Comparison of ENCODE assay signal across 1 cellular context in the genomic region with DNA sequence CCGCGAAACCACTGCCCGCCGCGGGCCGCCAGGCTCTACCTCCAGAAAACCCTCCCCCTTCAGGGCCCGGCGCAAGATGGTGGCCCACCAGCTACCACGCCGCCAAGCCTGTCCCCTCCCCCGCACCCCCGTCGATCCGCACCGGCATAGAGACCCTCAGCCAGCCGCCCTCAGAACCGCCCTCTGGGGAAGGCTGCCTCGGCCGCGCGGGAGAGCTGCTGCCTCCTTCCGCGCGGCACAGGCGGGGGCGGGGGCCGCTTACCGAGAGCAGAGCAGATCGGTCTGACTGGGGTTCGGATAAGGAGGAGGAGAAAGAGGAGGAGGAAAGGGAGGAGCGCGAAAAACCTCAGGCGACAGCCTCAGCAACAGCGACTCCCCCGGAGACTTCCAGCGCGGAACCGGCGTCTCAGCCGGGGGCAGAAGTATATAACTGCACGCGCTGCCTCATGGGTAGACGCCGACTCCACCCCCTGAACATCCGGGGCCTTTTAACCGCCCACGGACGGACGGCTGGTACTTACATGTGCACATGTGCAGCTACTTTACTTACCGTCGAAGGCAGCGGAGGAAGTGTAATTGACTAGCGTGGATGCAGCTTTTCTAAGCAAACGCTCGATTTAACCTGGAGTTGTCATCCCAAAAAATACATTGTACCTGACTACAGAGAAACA.
A peak's percentile ranks its signal among the peaks of the same experiment; 100 is the strongest.
TF ChIP-seq lines count a peak whose summit lies in the region.

A gene with protein sequence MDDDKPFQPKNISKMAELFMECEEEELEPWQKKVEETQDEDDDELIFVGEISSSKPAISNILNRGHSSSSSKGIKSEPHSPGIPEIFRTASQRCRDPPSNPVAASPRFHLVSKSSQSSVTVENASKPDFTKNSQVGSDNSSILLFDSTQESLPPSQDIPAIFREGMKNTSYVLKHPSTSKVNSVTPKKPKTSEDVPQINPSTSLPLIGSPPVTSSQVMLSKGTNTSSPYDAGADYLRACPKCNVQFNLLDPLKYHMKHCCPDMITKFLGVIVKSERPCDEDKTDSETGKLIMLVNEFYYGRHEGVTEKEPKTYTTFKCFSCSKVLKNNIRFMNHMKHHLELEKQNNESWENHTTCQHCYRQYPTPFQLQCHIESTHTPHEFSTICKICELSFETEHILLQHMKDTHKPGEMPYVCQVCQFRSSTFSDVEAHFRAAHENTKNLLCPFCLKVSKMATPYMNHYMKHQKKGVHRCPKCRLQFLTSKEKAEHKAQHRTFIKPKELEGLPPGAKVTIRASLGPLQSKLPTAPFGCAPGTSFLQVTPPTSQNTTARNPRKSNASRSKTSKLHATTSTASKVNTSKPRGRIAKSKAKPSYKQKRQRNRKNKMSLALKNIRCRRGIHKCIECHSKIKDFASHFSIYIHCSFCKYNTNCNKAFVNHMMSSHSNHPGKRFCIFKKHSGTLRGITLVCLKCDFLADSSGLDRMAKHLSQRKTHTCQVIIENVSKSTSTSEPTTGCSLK (minus strand): TSS at position 400 of the 671 bp plus-strand sequence. CDS start 8,450 bp downstream, outside the sequence.

TF ChIP-seq in HepG2, 621 proteins besides CTCF, POLR2A, EP300 and RAD21 (continued from another document):
- peak; percentile 84; the same call in 1 of the 2 replicates for TF ChIP-seq ZNF607 (CRISPR knock-in tag; IDR thresholded peaks at IDR 0.05; ENCODE audit: borderline replicate concordance)
- 0 out of 2 replicates have a peak, but pooled peaks have one; percentile 15 for TF ChIP-seq SIN3A (IDR thresholded peaks at IDR 0.05; ENCODE audit: borderline replicate concordance, low read depth, low read length)
- TF ChIP-seq, protein P1, sequence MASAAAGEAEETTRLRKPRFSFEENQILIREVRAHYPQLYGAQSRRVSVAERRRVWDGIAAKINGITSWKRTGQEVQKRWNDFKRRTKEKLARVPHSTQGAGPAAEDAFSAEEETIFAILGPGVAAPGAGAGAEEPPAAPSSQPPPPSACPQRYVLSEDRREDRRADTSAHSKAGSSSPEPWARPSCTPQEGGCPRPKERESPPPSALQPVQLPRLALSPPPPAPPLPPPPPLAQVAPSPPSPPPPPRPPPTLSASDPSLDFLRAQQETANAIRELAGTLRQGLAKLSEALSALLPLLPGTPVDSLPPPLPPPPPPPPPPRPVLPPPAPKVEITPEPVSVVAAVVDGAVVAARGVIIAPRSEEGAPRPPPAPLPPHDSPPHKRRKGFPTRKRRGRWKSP (CRISPR knock-in tag; IDR thresholded peaks at IDR 0.05): peak; percentile 40; the same call in 1 of the 2 replicates
- no peak for TF ChIP-seq NR2F2 (IDR thresholded peaks at IDR 0.05; ENCODE audit: borderline replicate concordance, low read depth)
- no peak for TF ChIP-seq MIER3 (CRISPR knock-in tag; IDR thresholded peaks at IDR 0.05; ENCODE audit: borderline replicate concordance)
- TF ChIP-seq, protein P2, sequence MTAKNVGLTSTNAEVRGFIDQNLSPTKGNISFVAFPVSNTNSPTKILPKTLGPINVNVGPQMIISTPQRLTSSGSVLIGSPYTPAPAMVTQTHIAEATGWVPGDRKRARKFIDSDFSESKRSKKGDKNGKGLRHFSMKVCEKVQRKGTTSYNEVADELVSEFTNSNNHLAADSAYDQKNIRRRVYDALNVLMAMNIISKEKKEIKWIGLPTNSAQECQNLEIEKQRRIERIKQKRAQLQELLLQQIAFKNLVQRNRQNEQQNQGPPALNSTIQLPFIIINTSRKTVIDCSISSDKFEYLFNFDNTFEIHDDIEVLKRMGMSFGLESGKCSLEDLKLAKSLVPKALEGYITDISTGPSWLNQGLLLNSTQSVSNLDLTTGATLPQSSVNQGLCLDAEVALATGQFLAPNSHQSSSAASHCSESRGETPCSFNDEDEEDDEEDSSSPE (CRISPR knock-in tag; IDR thresholded peaks at IDR 0.05): peak; percentile 81
- no peak for TF ChIP-seq REXO4 (CRISPR knock-in tag; IDR thresholded peaks at IDR 0.05; ENCODE audit: borderline replicate concordance)
- peak; percentile 71 for TF ChIP-seq RBFOX2 (IDR thresholded peaks at IDR 0.05; ENCODE audit: low read depth, low read length)
- peak; percentile 46; the same call in 1 of the 2 replicates for TF ChIP-seq MTF1 (CRISPR knock-in tag; IDR thresholded peaks at IDR 0.05)
- TF ChIP-seq ARNT2 (CRISPR knock-in tag; IDR thresholded peaks at IDR 0.05; ENCODE audit: low read depth): no peak
- TF ChIP-seq, protein P3, sequence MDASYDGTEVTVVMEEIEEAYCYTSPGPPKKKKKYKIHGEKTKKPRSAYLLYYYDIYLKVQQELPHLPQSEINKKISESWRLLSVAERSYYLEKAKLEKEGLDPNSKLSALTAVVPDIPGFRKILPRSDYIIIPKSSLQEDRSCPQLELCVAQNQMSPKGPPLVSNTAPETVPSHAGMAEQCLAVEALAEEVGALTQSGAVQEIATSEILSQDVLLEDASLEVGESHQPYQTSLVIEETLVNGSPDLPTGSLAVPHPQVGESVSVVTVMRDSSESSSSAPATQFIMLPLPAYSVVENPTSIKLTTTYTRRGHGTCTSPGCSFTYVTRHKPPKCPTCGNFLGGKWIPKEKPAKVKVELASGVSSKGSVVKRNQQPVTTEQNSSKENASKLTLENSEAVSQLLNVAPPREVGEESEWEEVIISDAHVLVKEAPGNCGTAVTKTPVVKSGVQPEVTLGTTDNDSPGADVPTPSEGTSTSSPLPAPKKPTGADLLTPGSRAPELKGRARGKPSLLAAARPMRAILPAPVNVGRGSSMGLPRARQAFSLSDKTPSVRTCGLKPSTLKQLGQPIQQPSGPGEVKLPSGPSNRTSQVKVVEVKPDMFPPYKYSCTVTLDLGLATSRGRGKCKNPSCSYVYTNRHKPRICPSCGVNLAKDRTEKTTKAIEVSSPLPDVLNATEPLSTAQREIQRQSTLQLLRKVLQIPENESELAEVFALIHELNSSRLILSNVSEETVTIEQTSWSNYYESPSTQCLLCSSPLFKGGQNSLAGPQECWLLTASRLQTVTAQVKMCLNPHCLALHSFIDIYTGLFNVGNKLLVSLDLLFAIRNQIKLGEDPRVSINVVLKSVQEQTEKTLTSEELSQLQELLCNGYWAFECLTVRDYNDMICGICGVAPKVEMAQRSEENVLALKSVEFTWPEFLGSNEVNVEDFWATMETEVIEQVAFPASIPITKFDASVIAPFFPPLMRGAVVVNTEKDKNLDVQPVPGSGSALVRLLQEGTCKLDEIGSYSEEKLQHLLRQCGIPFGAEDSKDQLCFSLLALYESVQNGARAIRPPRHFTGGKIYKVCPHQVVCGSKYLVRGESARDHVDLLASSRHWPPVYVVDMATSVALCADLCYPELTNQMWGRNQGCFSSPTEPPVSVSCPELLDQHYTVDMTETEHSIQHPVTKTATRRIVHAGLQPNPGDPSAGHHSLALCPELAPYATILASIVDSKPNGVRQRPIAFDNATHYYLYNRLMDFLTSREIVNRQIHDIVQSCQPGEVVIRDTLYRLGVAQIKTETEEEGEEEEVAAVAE (CRISPR knock-in tag; IDR thresholded peaks at IDR 0.05; ENCODE audit: borderline replicate concordance): peak; percentile 32; the same call in 1 of the 2 replicates
- peak; percentile 67; the same call in 1 of the 2 replicates for TF ChIP-seq ZNF264 (CRISPR knock-in tag; IDR thresholded peaks at IDR 0.05)
- TF ChIP-seq PHF8 (CRISPR knock-in tag; IDR thresholded peaks at IDR 0.05): peak; percentile 72
- no peak for TF ChIP-seq NPAS2 (CRISPR knock-in tag; IDR thresholded peaks at IDR 0.05; ENCODE audit: borderline replicate concordance)
- peak; percentile 95 for TF ChIP-seq POLR2G (IDR thresholded peaks at IDR 0.05; ENCODE audit: low read depth, low read length)
- peak; percentile 55; the same call in 1 of the 2 replicates for TF ChIP-seq NCOA2 (CRISPR knock-in tag; IDR thresholded peaks at IDR 0.05)
- TF ChIP-seq ZNF772 (CRISPR knock-in tag; IDR thresholded peaks at IDR 0.05): no peak
- TF ChIP-seq ZNF878 (CRISPR knock-in tag; IDR thresholded peaks at IDR 0.05): peak; percentile 82; the same call in 1 of the 2 replicates
- no peak for TF ChIP-seq RAD51 (IDR thresholded peaks at IDR 0.05; ENCODE audit: borderline replicate concordance)
- TF ChIP-seq ZNF552 (CRISPR knock-in tag; IDR thresholded peaks at IDR 0.05; ENCODE audit: borderline replicate concordance): no peak
- TF ChIP-seq ZNF441 (CRISPR knock-in tag; IDR thresholded peaks at IDR 0.05; ENCODE audit: borderline replicate concordance): peak; percentile 23; the same call in 1 of the 2 replicates
- 0 out of 2 replicates have a peak, but pooled peaks have one; percentile 65 for TF ChIP-seq NFKBIZ (CRISPR knock-in tag; IDR thresholded peaks at IDR 0.05)
